Comparison of ENCODE assay signal across 9 cellular contexts in the genomic region with DNA sequence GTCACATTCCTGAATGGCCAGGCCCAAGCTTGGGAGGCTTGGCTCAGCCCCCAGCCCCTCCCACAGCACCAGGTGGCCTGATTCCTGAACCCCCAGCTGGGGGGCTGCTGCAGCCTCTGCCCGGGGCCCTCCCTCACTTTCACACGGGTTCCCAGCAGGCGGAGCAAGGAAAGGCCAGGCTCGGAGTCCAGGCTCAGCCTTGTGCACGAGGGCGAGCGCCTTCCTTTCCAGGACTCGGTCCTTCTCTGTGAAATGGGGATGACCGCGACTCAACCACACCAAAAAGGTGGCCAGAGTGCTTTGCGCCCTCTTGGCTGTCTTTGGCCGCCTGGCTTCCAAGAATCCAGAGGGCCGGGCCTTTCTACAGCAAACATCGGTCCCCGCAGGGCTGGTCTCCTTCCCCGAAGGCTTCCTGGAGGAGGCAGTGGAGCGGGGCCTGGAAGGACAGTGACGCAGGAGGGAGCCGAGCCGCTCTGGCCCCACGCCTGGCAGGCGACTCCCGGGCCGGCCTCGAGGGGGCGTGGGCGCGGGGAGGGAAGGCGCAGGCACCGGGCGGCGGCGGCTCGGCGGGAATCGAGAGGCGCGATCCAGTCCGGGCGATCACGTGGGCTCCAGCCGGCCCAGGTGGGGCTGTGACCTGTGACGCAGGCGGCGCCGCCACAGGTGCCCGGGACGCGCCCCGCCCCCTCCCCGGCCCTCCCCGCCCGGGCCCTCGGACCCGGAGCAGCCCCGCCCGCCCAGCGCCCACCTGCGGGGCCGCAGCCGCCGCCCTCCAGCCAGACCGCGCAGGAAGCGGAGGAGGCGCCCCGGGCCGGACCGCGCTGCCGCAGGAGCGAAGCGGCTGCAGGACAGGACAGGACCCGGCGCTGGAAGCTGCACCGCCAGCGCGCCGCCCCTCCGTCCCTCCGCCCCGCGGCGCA. TPM values are rescaled to one million over a fixed set of nuclear protein-coding genes. Genes with fewer than 3 reads are reported as not detected.
A peak's percentile ranks its signal among the peaks of the same experiment; 100 is the strongest.
DNase-seq lines count a peak whose midpoint lies in the region; ATAC-seq and TF ChIP-seq lines count a peak whose summit lies in the region.
"Had no signal": no experiment of that assay in that cellular context is flagged by ENCODE, and none has a peak within 500 bp of the region (broad histone marks: within the 10 kb centered on the region; RNA-seq: fewer than 3 reads in every experiment).

A gene (plus strand): TSS at position 775 of the 920 bp plus-strand sequence. CDS start 8,420 bp downstream, outside the sequence.

- H3K27me3 ChIP-seq in CD8-positive, alpha-beta T cell (ENCODE audit: insufficient read depth, low read length): peaks cover 7% of the 10 kb centered on the region
- no peaks in the 10 kb centered on the region for H3K27me3 ChIP-seq in HUES64 (ENCODE audit: insufficient read depth, low read length)

- peaks cover 11% of the 10 kb centered on the region for H3K4me1 ChIP-seq in CD8-positive, alpha-beta T cell (ENCODE audit: insufficient read depth, low read length)
- peaks cover 6% of the 10 kb centered on the region for H3K4me1 ChIP-seq in HUES64 (ENCODE audit: insufficient read depth, low read length)

- CTCF ChIA-PET in CD8-positive, alpha-beta T cell (lab: Charles Lee): interaction anchor here (0.7 to 2.4 kb wide), 23 partner anchors 9 to 451 kb away, joined by 3 to 49 read pairs (median 6); no protein-coding TSS in a partner anchor

- 5% methylated on average over 84 of the region's 84 CpGs for WGBS in HUES64

- no peak for TF ChIP-seq CTCF in CD8-positive, alpha-beta T cell (IDR thresholded peaks at IDR 0.05)
- peak; percentile 73 for TF ChIP-seq CTCF in chondrocyte (IDR thresholded peaks at IDR 0.05)

- H3K9me3 ChIP-seq in CD8-positive, alpha-beta T cell (ENCODE audit: low read length): no peaks in the 10 kb centered on the region
- no peaks in the 10 kb centered on the region for H3K9me3 ChIP-seq in HUES64 (ENCODE audit: insufficient read depth, low read depth, low read length)

- peak in 4 of 7 experiments; percentile 12 to 41 (median 16) for DNase-seq in CD8-positive, alpha-beta T cell
- DNase-seq in SKM-1 (lab: John Stamatoyannopoulos, UW; ENCODE audit: unreplicated experiment): peak; percentile 27
- DNase-seq in chondrocyte (ENCODE audit: low spot score): peak; percentile 84
- DNase-seq in left colon: peak; percentile 89 to 92
- DNase-seq in NCI-H446 treated with DMSO at 0.1 percent for 48 hours (lab: John Stamatoyannopoulos, UW): no peak
- DNase-seq in posterior vena cava (ENCODE audit: low spot score): no peak

- H3K9me3 Mint-ChIP-seq in CD8-positive, alpha-beta T cell: no peaks in the 10 kb centered on the region
- H3K9me3 Mint-ChIP-seq in chondrocyte (ENCODE audit: low read depth): no peaks in the 10 kb centered on the region
- H3K9me3 Mint-ChIP-seq in stimulated activated memory B cell treated with anti-CD40 and anti-IgM and Interleukin-4, amounts not matched to agents 10 μg/mL and 1 μg/mL and 100 μg/mL, for 72 hours: no peaks in the 10 kb centered on the region

- H3K4me3 ChIP-seq in CD8-positive, alpha-beta T cell (ENCODE audit: low read depth, low read length): peak within 1 kb of the TSS; percentile 25
- peak within 1 kb of the TSS; percentile 75 for H3K4me3 ChIP-seq in HUES64 (ENCODE audit: low read length)

- POLR2A ChIA-PET in CD8-positive, alpha-beta T cell (lab: Charles Lee): no interaction called here

- ATAC-seq in CD8-positive, alpha-beta T cell: peak; percentile 41
- ATAC-seq in left colon: peak; percentile 74
- no peak for ATAC-seq in stimulated activated memory B cell treated with anti-CD40 and anti-IgM and Interleukin-4, amounts not matched to agents 10 μg/mL and 1 μg/mL and 100 μg/mL, for 72 hours

- H3K27ac Mint-ChIP-seq in CD8-positive, alpha-beta T cell: no peak within 1 kb of the TSS
- no peak within 1 kb of the TSS for H3K27ac Mint-ChIP-seq in chondrocyte (ENCODE audit: unreplicated experiment)
- peak within 1 kb of the TSS; percentile 44 for H3K27ac Mint-ChIP-seq in stimulated activated memory B cell treated with anti-CD40 and anti-IgM and Interleukin-4, amounts not matched to agents 10 μg/mL and 1 μg/mL and 100 μg/mL, for 72 hours

- H3K4me3 Mint-ChIP-seq in CD8-positive, alpha-beta T cell: peak within 1 kb of the TSS; percentile 71
- H3K4me3 Mint-ChIP-seq in chondrocyte (ENCODE audit: unreplicated experiment): peak within 1 kb of the TSS; percentile 56
- H3K4me3 Mint-ChIP-seq in stimulated activated memory B cell treated with anti-CD40 and anti-IgM and Interleukin-4, amounts not matched to agents 10 μg/mL and 1 μg/mL and 100 μg/mL, for 72 hours: peak within 1 kb of the TSS; percentile 67

- peak within 1 kb of the TSS; percentile 82 for H3K9ac ChIP-seq in HUES64 (ENCODE audit: low read depth, low read length)
- H3K9ac ChIP-seq: KMS-11 had no signal

- H3K36me3 ChIP-seq in CD8-positive, alpha-beta T cell (ENCODE audit: insufficient read depth, low read length): no peaks in the 10 kb centered on the region
- peaks cover 5% of the 10 kb centered on the region for H3K36me3 ChIP-seq in HUES64 (ENCODE audit: insufficient read depth, low read length)

- H3K27me3 Mint-ChIP-seq in CD8-positive, alpha-beta T cell (ENCODE audit: low read depth): peaks cover 17% of the 10 kb centered on the region
- peaks cover 14% of the 10 kb centered on the region for H3K27me3 Mint-ChIP-seq in chondrocyte (ENCODE audit: low read depth)
- H3K27me3 Mint-ChIP-seq in stimulated activated memory B cell treated with anti-CD40 and anti-IgM and Interleukin-4, amounts not matched to agents 10 μg/mL and 1 μg/mL and 100 μg/mL, for 72 hours: peaks cover 53% of the 10 kb centered on the region

- no peak within 1 kb of the TSS for H3K27ac ChIP-seq in CD8-positive, alpha-beta T cell (ENCODE audit: low read depth, low read length)
- peak within 1 kb of the TSS; percentile 99 for H3K27ac ChIP-seq in HUES64 (ENCODE audit: low read depth, low read length)
- H3K27ac ChIP-seq: KMS-11 had no signal

- intact Hi-C loops in CD8-positive, alpha-beta T cell (cut with DNase I, micrococcal nuclease): loop anchor here (1.0 kb wide), 3 partner anchors 30 to 270 kb away; no protein-coding TSS in a partner anchor
- intact Hi-C loops in left colon (cut with DNase I, micrococcal nuclease): no loop called here
- intact Hi-C loops in posterior vena cava (cut with DNase I): loop anchor here in 1 of 2 donors (5.0 kb wide), 2 partner anchors 618 to 1308 kb away; no protein-coding TSS in a partner anchor

- no peaks in the 10 kb centered on the region for H3K4me1 Mint-ChIP-seq in CD8-positive, alpha-beta T cell (ENCODE audit: low read depth)
- peaks cover 22% of the 10 kb centered on the region for H3K4me1 Mint-ChIP-seq in chondrocyte (ENCODE audit: low read depth)
- H3K4me1 Mint-ChIP-seq in stimulated activated memory B cell treated with anti-CD40 and anti-IgM and Interleukin-4, amounts not matched to agents 10 μg/mL and 1 μg/mL and 100 μg/mL, for 72 hours: peaks cover 6% of the 10 kb centered on the region

- no peaks in the 10 kb centered on the region for H3K36me3 Mint-ChIP-seq in CD8-positive, alpha-beta T cell
- no peaks in the 10 kb centered on the region for H3K36me3 Mint-ChIP-seq in chondrocyte (ENCODE audit: low read depth)
- no peaks in the 10 kb centered on the region for H3K36me3 Mint-ChIP-seq in stimulated activated memory B cell treated with anti-CD40 and anti-IgM and Interleukin-4, amounts not matched to agents 10 μg/mL and 1 μg/mL and 100 μg/mL, for 72 hours

RNA-seq across cellular contexts. Expression of the gene that starts here (rescaled TPM):
- total RNA-seq in CD8-positive, alpha-beta T cell: not detected
- polyA plus RNA-seq in HUES64 (2013, experiment 1 of 2): 14.0 TPM
- 11.0 TPM for polyA plus RNA-seq in HUES64 (2013, experiment 2 of 2)
- total RNA-seq in chondrocyte (1.1 to 4.1 TPM (median 2.0 TPM) in 3 replicates), left colon (100 to 1,000 TPM in 1 of 2 donors, 10 to 100 TPM in 1; 92.4 to 113 TPM), posterior vena cava (under 1 TPM; 0.29 to 0.32 TPM)

Comparison
In these comparisons a context has a peak if more than half of its experiments do, and no peak if none do; other contexts are left out.
1. RNA of the gene that starts here (total RNA-seq): 92.4 to 113 TPM in left colon; 1.1 to 4.1 TPM in chondrocyte, 0.29 to 0.32 TPM in posterior vena cava and not detected in CD8-positive, alpha-beta T cell; every median in the first group is over 10 times any median in the second.
2. Peak in DNase-seq, ATAC-seq and H3K4me3 ChIP-seq in CD8-positive, alpha-beta T cell; RNA of the gene not detected or under 1 TPM.
3. DNase-seq: peak in SKM-1 (single experiment), chondrocyte (single experiment) and left colon (2 of 2); none in NCI-H446 treated with DMSO at 0.1 percent for 48 hours (single experiment) and posterior vena cava (single experiment).
4. intact Hi-C loops: an anchor here in CD8-positive, alpha-beta T cell (1.0 kb wide); none called in left colon.
5. Peak in every context shown above with its lines, with median percentiles within 50 percentile points of each other: H3K4me3 Mint-ChIP-seq.